Comparison of ENCODE assay signal across 8 cellular contexts in the genomic region with DNA sequence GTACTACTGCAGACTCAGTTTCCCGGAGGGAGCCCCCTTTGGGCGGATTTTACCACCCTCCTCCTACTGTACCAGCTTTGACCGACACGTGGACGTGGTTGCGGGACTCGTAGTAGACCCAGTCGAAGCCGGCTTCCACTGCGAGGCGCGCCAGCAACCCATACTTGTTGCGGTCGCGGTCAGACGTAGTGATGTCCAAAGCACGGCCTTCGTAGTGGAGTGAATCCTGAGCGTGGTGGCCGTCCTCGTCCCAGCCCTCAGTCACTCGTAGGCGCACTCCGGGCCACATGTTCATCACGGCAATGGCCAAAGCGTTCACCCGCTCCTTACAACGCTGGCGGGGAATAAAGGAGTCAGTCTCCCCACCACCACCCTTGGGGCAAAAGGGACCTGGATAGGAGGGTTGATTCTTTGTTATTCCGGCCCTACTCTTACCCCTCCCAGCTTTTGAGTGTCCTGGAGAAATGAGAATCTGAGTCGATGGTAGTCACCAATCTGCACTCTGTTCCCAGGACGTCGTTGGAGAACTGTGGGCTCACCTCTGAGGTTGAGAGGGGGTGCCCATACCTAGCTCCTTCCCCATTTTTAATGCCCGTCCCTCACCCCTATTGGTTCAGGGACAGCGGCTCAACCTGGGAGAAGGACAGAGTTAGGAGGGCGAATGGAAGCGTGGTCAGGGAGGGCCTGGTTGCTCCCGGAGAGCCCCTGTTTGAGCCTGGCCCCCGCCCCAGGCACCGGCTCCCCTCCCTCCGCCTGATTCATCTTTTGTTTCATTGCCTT. TPM values are rescaled to one million over a fixed set of nuclear protein-coding genes. Genes with fewer than 3 reads are reported as not detected.
A peak's percentile ranks its signal among the peaks of the same experiment; 100 is the strongest.
DNase-seq lines count a peak whose midpoint lies in the region; ATAC-seq and TF ChIP-seq lines count a peak whose summit lies in the region.

No MANE protein-coding gene starts in this region.

- no peaks in the 10 kb centered on the region for H3K9me3 ChIP-seq in SJCRH30 (replicated peaks)
- no peaks in the 10 kb centered on the region for H3K9me3 ChIP-seq in iPS DF 6.9 (ENCODE audit: control insufficient read depth, insufficient read depth, low read length)
- no peaks in the 10 kb centered on the region for H3K9me3 ChIP-seq in smooth muscle cell (replicated peaks; ENCODE audit: low read depth)
- no peaks in the 10 kb centered on the region for H3K9me3 ChIP-seq in left lung

- no peaks in the 10 kb centered on the region for H3F3A ChIP-seq in smooth muscle cell (ENCODE audit: low read depth)

- TF ChIP-seq CTCF in smooth muscle cell (IDR thresholded peaks at IDR 0.05; ENCODE audit: borderline replicate concordance, insufficient read depth, poor library complexity, severe bottlenecking) (no peak), left lung (IDR thresholded peaks at IDR 0.05) (no peak), omental fat pad (IDR thresholded peaks at IDR 0.05) (no peak)

- H3K27ac ChIP-seq in SJCRH30 = no peak overlapping the region
- no peak overlapping the region for H3K27ac ChIP-seq in iPS DF 6.9 (ENCODE audit: low read length)
- no peak overlapping the region for H3K27ac ChIP-seq in smooth muscle cell (ENCODE audit: low read depth)
- no peak overlapping the region for H3K27ac ChIP-seq in left lung

- H2AFZ ChIP-seq in smooth muscle cell (ENCODE audit: low read depth) = no peak overlapping the region

- peak overlapping the region; percentile 51 for H3K4me3 ChIP-seq in SJCRH30
- H3K4me3 ChIP-seq in iPS DF 6.9 (ENCODE audit: low read length) = peak overlapping the region; percentile 14; the same call in 1 of the 2 replicates
- no peak overlapping the region for H3K4me3 ChIP-seq in smooth muscle cell
- H3K4me3 ChIP-seq in left lung = peak overlapping the region in 1 of 2 donors; percentile 23

- H4K20me1 ChIP-seq in smooth muscle cell (ENCODE audit: low read depth) = peaks cover 3% of the 10 kb centered on the region

- H3K79me2 ChIP-seq in smooth muscle cell (ENCODE audit: low read depth) = no peaks in the 10 kb centered on the region

- H3K36me3 ChIP-seq in SJCRH30 (no peaks in the 10 kb centered on the region), iPS DF 6.9 (ENCODE audit: control insufficient read depth, insufficient read depth, low read length) (no peaks in the 10 kb centered on the region), smooth muscle cell (ENCODE audit: low read depth) (no peaks in the 10 kb centered on the region), left lung (peaks cover 0 to 5% of the 10 kb centered on the region in 2 donors)

- intact Hi-C loops in left lung (cut with DNase I) = no loop called here

- H3K27me3 ChIP-seq in SJCRH30 (no peaks in the 10 kb centered on the region), iPS DF 6.9 (ENCODE audit: control insufficient read depth, insufficient read depth, low read length) (peaks cover 64% of the 10 kb centered on the region), smooth muscle cell (ENCODE audit: low read depth) (peaks cover 74% of the 10 kb centered on the region), left lung (peaks cover 55 to 74% of the 10 kb centered on the region in 2 donors)

- peak; percentile 65 for DNase-seq in activated CD8-positive, alpha-beta memory T cell treated with anti-CD3 and anti-CD28 coated beads for 24 hours
- DNase-seq in activated CD8-positive, alpha-beta memory T cell treated with anti-CD3 and anti-CD28 coated beads, Interleukin-2, amount 50 U/mL, for 4 hours = no peak
- no peak for DNase-seq in SJCRH30
- DNase-seq in iPS DF 6.9 (ENCODE audit: low read depth, low spot score) = no peak
- DNase-seq in smooth muscle cell (lab: John Stamatoyannopoulos, UW; ENCODE audit: unreplicated experiment) = no peak
- DNase-seq in left lung = no peak
- DNase-seq in omental fat pad (ENCODE audit: low spot score) = no peak

- H3K4me2 ChIP-seq in smooth muscle cell = peak overlapping the region; percentile 86

- H3K4me1 ChIP-seq in SJCRH30 (peaks cover 10% of the 10 kb centered on the region), iPS DF 6.9 (ENCODE audit: control insufficient read depth, insufficient read depth, low read length) (peaks cover 11% of the 10 kb centered on the region), smooth muscle cell (ENCODE audit: low read depth) (peaks cover 33% of the 10 kb centered on the region), left lung (peaks cover 27 to 74% of the 10 kb centered on the region in 2 donors)

- no peak overlapping the region for H3K9ac ChIP-seq in smooth muscle cell (ENCODE audit: low read depth)

- no peak for ATAC-seq in left lung
- no peak for ATAC-seq in GM21390 (IDR thresholded peaks at IDR 0.05; ENCODE audit: unreplicated experiment)
- ATAC-seq in omental fat pad (ENCODE audit: low FRiP score) = no peak

- WGBS in iPS DF 6.9 (ENCODE audit: insufficient coverage, insufficient read length) = no CpG with 5 or more reads among the region's 41 CpGs
- WGBS in smooth muscle cell (ENCODE audit: low lambda C conversion rate) = 69% methylated on average over 41 of the region's 41 CpGs

RNA-seq across cellular contexts. Expression of gene DHH, which starts 3.4 kb away (rescaled TPM):
- 0.04 and 0.13 TPM in 2 replicates for total RNA-seq in SJCRH30 (2014; rRNA removed; shearing (Covaris generic))
- total RNA-seq in smooth muscle cell (0.04 TPM in 1 of 2 replicates, not detected in the other), left lung (1 to 10 TPM; 2.0 to 2.9 TPM), omental fat pad (1 to 10 TPM in 2 of 4 donors, under 1 TPM in 2; 0.72 to 2.0 (median 1.3) TPM)
- polyA plus RNA-seq in smooth muscle cell = not detected in 2 replicates

RNA-seq across cellular contexts. Expression of gene LMBR1L, which starts 19.4 kb away (rescaled TPM):
- 17.8 and 28.9 TPM in 2 replicates for total RNA-seq in SJCRH30 (2014; rRNA removed; shearing (Covaris generic))
- total RNA-seq in smooth muscle cell (32.4 and 57.3 TPM in 2 replicates), left lung (10 to 100 TPM; 39.9 to 42.8 TPM), omental fat pad (10 to 100 TPM; 23.2 to 68.4 (median 37.8) TPM)
- polyA plus RNA-seq in smooth muscle cell = 49.5 and 61.8 TPM in 2 replicates

RNA-seq across cellular contexts. Expression of gene RHEBL1, which starts 21.5 kb away (rescaled TPM):
- 8.8 and 9.0 TPM in 2 replicates for total RNA-seq in SJCRH30 (2014; rRNA removed; shearing (Covaris generic))
- 0.76 and 1.3 TPM in 2 replicates for total RNA-seq in smooth muscle cell
- 2.1 TPM in 2 replicates for polyA plus RNA-seq in smooth muscle cell
- total RNA-seq in left lung = 1 to 10 TPM in 1 of 2 donors, under 1 TPM in 1; 0.71 to 1.1 TPM
- under 1 TPM in 1 of 4 donors, not detected in 3; 0.96 TPM for total RNA-seq in omental fat pad

RNA-seq across cellular contexts. Expression of gene KMT2D, which starts 30.7 kb away (rescaled TPM):
- total RNA-seq in SJCRH30 (2014; rRNA removed; shearing (Covaris generic)) = 30.1 and 31.2 TPM in 2 replicates
- total RNA-seq in smooth muscle cell (22.8 and 25.9 TPM in 2 replicates), left lung (100 to 1,000 TPM in 1 of 2 donors, 10 to 100 TPM in 1; 81.2 to 110 TPM), omental fat pad (10 to 100 TPM; 31.2 to 87.0 (median 49.0) TPM)
- polyA plus RNA-seq in smooth muscle cell = 24.6 and 37.2 TPM in 2 replicates

RNA-seq across cellular contexts. Expression of gene TUBA1B, which starts 39.9 kb away (rescaled TPM):
- 5,262 and 5,317 TPM in 2 replicates for total RNA-seq in SJCRH30 (2014; rRNA removed; shearing (Covaris generic))
- total RNA-seq in smooth muscle cell = 1,427 and 1,487 TPM in 2 replicates
- polyA plus RNA-seq in smooth muscle cell = 1,057 and 1,405 TPM in 2 replicates
- 1,000 to 10,000 TPM in 1 of 2 donors, 100 to 1,000 TPM in 1; 603 to 1,153 TPM for total RNA-seq in left lung
- 1,000 to 10,000 TPM in 1 of 4 donors, 100 to 1,000 TPM in 3; 608 to 1,018 (median 745) TPM for total RNA-seq in omental fat pad
